Comparison of ENCODE assay signal across 13 cellular contexts in the genomic region with DNA sequence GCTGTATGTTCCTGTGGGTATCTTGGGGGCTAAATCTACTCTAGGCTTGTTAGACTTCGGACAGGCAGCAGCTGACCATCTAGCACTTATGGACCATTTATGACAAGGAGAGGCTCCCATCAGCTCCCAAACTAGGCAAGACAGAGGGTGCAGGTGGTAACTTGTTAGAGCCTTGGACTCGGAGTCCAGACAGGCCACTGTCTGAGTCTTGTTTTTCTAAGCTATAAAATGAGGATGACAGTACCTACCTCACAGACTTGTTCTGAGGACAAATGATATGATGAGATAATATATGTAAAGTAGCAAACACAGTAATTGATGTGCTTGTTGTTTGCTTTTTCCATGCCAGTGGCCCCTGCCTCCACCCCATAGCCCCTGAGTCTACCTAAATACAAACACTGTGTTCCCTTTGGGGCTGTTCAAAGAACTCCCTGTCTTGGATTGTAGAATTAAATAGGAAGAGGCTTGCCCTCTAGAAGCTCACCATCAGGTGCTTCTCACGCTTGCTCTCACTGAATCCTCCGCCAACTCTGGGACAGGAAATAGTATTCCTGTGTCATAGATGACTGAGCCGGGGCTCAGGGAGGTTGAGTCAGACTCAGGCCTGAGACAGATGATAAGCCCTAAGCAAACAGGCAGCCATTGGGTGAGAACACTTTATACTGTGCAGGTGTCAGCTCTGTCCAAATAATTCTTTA. TPM values are rescaled to one million over a fixed set of nuclear protein-coding genes. Genes with fewer than 3 reads are reported as not detected.
DNase-seq lines count a peak whose midpoint lies in the region; ATAC-seq and TF ChIP-seq lines count a peak whose summit lies in the region.
"Had no signal": no experiment of that assay in that cellular context is flagged by ENCODE, and none has a peak within 500 bp of the region (broad histone marks: within the 10 kb centered on the region; RNA-seq: fewer than 3 reads in every experiment).

No MANE protein-coding gene starts in this region.

- intact Hi-C loops in left ventricle myocardium inferior (cut with micrococcal nuclease) = no loop called here
- intact Hi-C loops in cardiac septum (cut with DNase I) = no loop called here

- H3K4me1 Mint-ChIP-seq in activated T-helper 17 cell treated with anti-CD3 and anti-CD28 coated beads, Interleukin-2, amount 50 U/mL, for 72 hours = peaks cover 13% of the 10 kb centered on the region
- H3K4me1 Mint-ChIP-seq in osteocyte (ENCODE audit: unreplicated experiment) = peaks cover 3% of the 10 kb centered on the region

- TF ChIP-seq CTCF in left ventricle myocardium inferior (IDR thresholded peaks at IDR 0.05; ENCODE audit: borderline replicate concordance) (no peak), foreskin keratinocyte (conservative IDR thresholded peaks at IDR 0.05) (no peak), osteocyte (IDR thresholded peaks at IDR 0.05) (no peak)

- H3K36me3 ChIP-seq in left ventricle myocardium inferior (no peaks in the 10 kb centered on the region), MG63 (no peaks in the 10 kb centered on the region)
- H3K36me3 ChIP-seq: heart left ventricle, neutrophil had no signal

- H3K9me3 ChIP-seq in left ventricle myocardium inferior (replicated peaks) (no peaks in the 10 kb centered on the region), MG63 (no peaks in the 10 kb centered on the region)
- H3K9me3 ChIP-seq: heart left ventricle, neutrophil had no signal

- H3K27me3 Mint-ChIP-seq in activated T-helper 17 cell treated with anti-CD3 and anti-CD28 coated beads, Interleukin-2, amount 50 U/mL, for 72 hours = peaks cover 4% of the 10 kb centered on the region
- peaks cover 26% of the 10 kb centered on the region for H3K27me3 Mint-ChIP-seq in osteocyte (ENCODE audit: unreplicated experiment)

- DNase-seq in left ventricle myocardium inferior = no peak
- no peak for DNase-seq in cardiac septum (ENCODE audit: low spot score)
- peak; percentile 48 to 72 for DNase-seq in foreskin keratinocyte
- no peak for DNase-seq in mucosa of gallbladder (ENCODE audit: low spot score)
- no peak for DNase-seq in osteocyte (ENCODE audit: extremely low spot score, unreplicated experiment)
- DNase-seq in MG63 = no peak
- no peak for DNase-seq in activated CD4-positive, alpha-beta T cell treated with anti-CD3 and anti-CD28 coated beads for 48 hours
- DNase-seq: activated CD8-positive, alpha-beta memory T cell treated with anti-CD3 and anti-CD28 coated beads, Interleukin-2, amount 50 U/mL, for 4 hours; heart left ventricle; NCI-H2227 treated with DMSO at 0.1 percent for 48 hours had no signal

- H3K4me3 ChIP-seq in left ventricle myocardium inferior (no peak overlapping the region), MG63 (no peak overlapping the region)
- H3K4me3 ChIP-seq: heart left ventricle had no signal

- peak overlapping the region; percentile 10 for H3K4me3 Mint-ChIP-seq in activated T-helper 17 cell treated with anti-CD3 and anti-CD28 coated beads, Interleukin-2, amount 50 U/mL, for 72 hours
- H3K4me3 Mint-ChIP-seq in osteocyte (ENCODE audit: unreplicated experiment) = no peak overlapping the region

- no peaks in the 10 kb centered on the region for H3K27me3 ChIP-seq in left ventricle myocardium inferior (ENCODE audit: low read depth)
- H3K27me3 ChIP-seq in foreskin keratinocyte = peaks cover 7% of the 10 kb centered on the region
- H3K27me3 ChIP-seq in MG63 = no peaks in the 10 kb centered on the region
- H3K27me3 ChIP-seq: heart left ventricle, neutrophil had no signal

- H3K27ac ChIP-seq in left ventricle myocardium inferior (replicated peaks) (peak overlapping the region; percentile 2), foreskin keratinocyte (no peak overlapping the region)
- H3K27ac ChIP-seq: neutrophil had no signal

- peak; percentile 79 for ATAC-seq in activated T-helper 17 cell treated with anti-CD3 and anti-CD28 coated beads, Interleukin-2, amount 50 U/mL, for 72 hours (replicated peaks)
- ATAC-seq in foreskin keratinocyte = peak; percentile 89
- ATAC-seq: left lobe of liver had no signal

- H3K9me3 Mint-ChIP-seq in activated T-helper 17 cell treated with anti-CD3 and anti-CD28 coated beads, Interleukin-2, amount 50 U/mL, for 72 hours = no peaks in the 10 kb centered on the region
- no peaks in the 10 kb centered on the region for H3K9me3 Mint-ChIP-seq in osteocyte (ENCODE audit: unreplicated experiment)

- no peaks in the 10 kb centered on the region for H3K36me3 Mint-ChIP-seq in activated T-helper 17 cell treated with anti-CD3 and anti-CD28 coated beads, Interleukin-2, amount 50 U/mL, for 72 hours (ENCODE audit: low read depth)
- H3K36me3 Mint-ChIP-seq in osteocyte (ENCODE audit: unreplicated experiment) = peaks cover 2% of the 10 kb centered on the region

- H3K4me1 ChIP-seq in left ventricle myocardium inferior = peaks cover 25% of the 10 kb centered on the region
- H3K4me1 ChIP-seq in foreskin keratinocyte = peaks cover 11% of the 10 kb centered on the region

- no peak overlapping the region for H3K27ac Mint-ChIP-seq in activated T-helper 17 cell treated with anti-CD3 and anti-CD28 coated beads, Interleukin-2, amount 50 U/mL, for 72 hours
- H3K27ac Mint-ChIP-seq in osteocyte (ENCODE audit: unreplicated experiment) = no peak overlapping the region

RNA-seq across cellular contexts. Expression of gene EPHB3, which starts 58.7 kb away (rescaled TPM):
- total RNA-seq in left ventricle myocardium inferior = 5.0 TPM
- 3.6 TPM for total RNA-seq in cardiac septum
- total RNA-seq in activated T-helper 17 cell treated with anti-CD3 and anti-CD28 coated beads, Interleukin-2, amount 50 U/mL, for 72 hours = under 1 TPM in 1 of 2 donors, not detected in 1; 0.11 TPM
- total RNA-seq in foreskin keratinocyte = 5.2 and 10.8 TPM in 2 replicates
- 4.3 and 6.5 TPM in 2 replicates for polyA plus RNA-seq in foreskin keratinocyte
- total RNA-seq in mucosa of gallbladder = 10.2 TPM
- 10.6 and 11.4 TPM in 2 replicates for total RNA-seq in osteocyte
- total RNA-seq in MG63 (2014; rRNA removed; shearing (Covaris generic); ENCODE audit: low replicate concordance) = 1.8 and 8.7 TPM in 2 replicates

Comparison
In these comparisons a context has a peak if more than half of its experiments do, and no peak if none do; other contexts are left out.
1. DNase-seq: peak in foreskin keratinocyte (2 of 2); none in left ventricle myocardium inferior (single experiment), cardiac septum (single experiment), mucosa of gallbladder (single experiment), osteocyte (single experiment), MG63 (single experiment) and activated CD4-positive, alpha-beta T cell treated with anti-CD3 and anti-CD28 coated beads for 48 hours (single experiment).